Comparison of ENCODE assay signal across 20 cellular contexts in genomic region chr6:31697555-31697954, GRCh38. TPM values are rescaled to one million over a fixed set of nuclear protein-coding genes. Genes with fewer than 3 reads are reported as not detected.
DNase-seq lines count a peak whose midpoint lies in the region; ATAC-seq, FAIRE-seq and TF ChIP-seq lines count a peak whose summit lies in the region.
"Had no signal": no experiment of that assay in that cellular context is flagged by ENCODE, and none has a peak within 500 bp of the region (broad histone marks: within the 10 kb centered on the region; RNA-seq: fewer than 3 reads in every experiment).

No MANE protein-coding gene starts in this region.

- ATAC-seq in activated CD4-positive, alpha-beta T cell treated with anti-CD3 and anti-CD28 coated beads for 36 hours = peak; percentile 70
- ATAC-seq in GM12878 = peak; percentile 22; the same call in 2 of the 3 replicates
- no peak for ATAC-seq in aorta (ENCODE audit: low FRiP score)

- H3K9me3 ChIP-seq in GM12878 (replicated peaks; ENCODE audit: control insufficient read depth, insufficient read depth, low read length) (no peaks in the 10 kb centered on the region), aorta (ENCODE audit: control insufficient read depth, low read length) (no peaks in the 10 kb centered on the region)
- H3K9me3 ChIP-seq: ovary had no signal

- H3K4me1 ChIP-seq in KMS-11 (ENCODE audit: low read depth, poor library complexity, severe bottlenecking) (peaks cover 22% of the 10 kb centered on the region), GM12878 (ENCODE audit: control insufficient read depth, insufficient read depth, low read length) (peaks cover 9% of the 10 kb centered on the region; the same call in 1 of the 2 replicates), aorta (ENCODE audit: control insufficient read depth in 1 of 2, insufficient read depth in 2 of 2, low read length in 2 of 2) (no peaks in the 10 kb centered on the region)

- H2AFZ ChIP-seq in KMS-11 (ENCODE audit: low read depth) (no peak overlapping the region), GM12878 (ENCODE audit: control insufficient read depth, low read depth, low read length) (no peak overlapping the region)

- POLR2A ChIA-PET in activated CD4-positive, alpha-beta T cell treated with anti-CD3 and anti-CD28 coated beads for 36 hours (lab: Charles Lee) = no interaction called here
- POLR2A ChIA-PET in GM12878 (lab: Charles Lee) = interaction anchor here (0.7 kb wide), 1 partner anchor 33 kb away, joined by 3 read pairs; no protein-coding TSS in a partner anchor

- H3K79me2 ChIP-seq in KMS-11 (ENCODE audit: insufficient read depth, low read depth) (peaks cover 10% of the 10 kb centered on the region; the same call in 1 of the 2 replicates), GM12878 (ENCODE audit: control insufficient read depth, insufficient read depth, low read length) (peaks cover 14% of the 10 kb centered on the region)

- H3K9ac ChIP-seq in KMS-11 = no peak overlapping the region
- no peak overlapping the region for H3K9ac ChIP-seq in GM12878 (ENCODE audit: control insufficient read depth, insufficient read depth, low read length)

- H3K27me3 Mint-ChIP-seq in activated CD4-positive, alpha-beta T cell treated with anti-CD3 and anti-CD28 coated beads for 36 hours = no peaks in the 10 kb centered on the region
- peaks cover 2% of the 10 kb centered on the region for H3K27me3 Mint-ChIP-seq in nephron progenitor cell (ENCODE audit: low read depth, poor library complexity)

- H3K4me3 ChIP-seq in KMS-11 (IDR thresholded peaks at IDR 0.05; ENCODE audit: insufficient read depth, low read depth, low read length) (no peak overlapping the region), GM12878 (no peak overlapping the region), aorta (ENCODE audit: low read length in 2 of 2) (no peak overlapping the region)
- H3K4me3 ChIP-seq: lung, ovary had no signal

- SMC1A ChIA-PET in GM12878 (lab: Charles Lee; ENCODE audit: uncharacterized antibody, unreplicated experiment) = no interaction called here

- no peaks in the 10 kb centered on the region for H3K9me3 Mint-ChIP-seq in activated CD4-positive, alpha-beta T cell treated with anti-CD3 and anti-CD28 coated beads for 36 hours (ENCODE audit: low read depth)
- no peaks in the 10 kb centered on the region for H3K9me3 Mint-ChIP-seq in nephron progenitor cell

- FAIRE-seq in GM12878 (lab: Jason Lieb, UNC) = no peak
- FAIRE-seq: GM12891 had no signal

- TF ChIP-seq RAD21 in GM12878 (IDR thresholded peaks at IDR 0.05; ENCODE audit: insufficient read depth, low read depth, low read length) = no peak

- no peak for TF ChIP-seq CTCF in KMS-11 (conservative IDR thresholded peaks at IDR 0.05; ENCODE audit: low read depth, low read length)
- no peak for TF ChIP-seq CTCF in GM12878 (IDR thresholded peaks at IDR 0.05 in 2 of 3, conservative IDR thresholded peaks at IDR 0.05 in 1 of 3; ENCODE audit: control insufficient read depth in 2 of 3, extremely low read depth in 1 of 3, insufficient read depth in 1 of 3, low read depth in 3 of 3, low read length in 3 of 3)
- TF ChIP-seq CTCF in nephron progenitor cell (IDR thresholded peaks at IDR 0.05) = no peak

- TSS peak; percentile 20 for BruUV-seq in GM12878 (replicated peaks; lab: Mats Ljungman, UMichigan)

- RAD21 ChIA-PET in GM12878 (lab: Charles Lee; ENCODE audit: unreplicated experiment) = interaction anchor here (0.6 kb wide), 1 partner anchor 191 kb away, joined by 4 read pairs; no protein-coding TSS in a partner anchor

- intact Hi-C loops in activated CD4-positive, alpha-beta T cell treated with anti-CD3 and anti-CD28 coated beads for 36 hours (cut with DNase I, micrococcal nuclease) = no loop called here
- intact Hi-C loops in GM12878 (cut with micrococcal nuclease; ENCODE audit: unreplicated experiment) (no loop called here), aorta (cut with DNase I) (loop anchor here in 1 of 2 donors (10.0 kb wide), 1 partner anchor 187 kb away; no protein-coding TSS in a partner anchor)

- H3K36me3 Mint-ChIP-seq in activated CD4-positive, alpha-beta T cell treated with anti-CD3 and anti-CD28 coated beads for 36 hours (ENCODE audit: low read depth) = peaks cover 25% of the 10 kb centered on the region
- peaks cover 50% of the 10 kb centered on the region for H3K36me3 Mint-ChIP-seq in nephron progenitor cell (ENCODE audit: low read depth)

- peak; percentile 34 for DNase-seq in activated CD4-positive, alpha-beta T cell treated with anti-CD3 and anti-CD28 coated beads for 36 hours
- DNase-seq in activated CD4-positive, alpha-beta T cell treated with anti-CD3 and anti-CD28 coated beads, Interleukin-2, amount 50 U/mL, for 48 hours = no peak
- no peak for DNase-seq in GM12878 (ENCODE audit: low read depth, low spot score)
- DNase-seq in nephron progenitor cell = no peak
- DNase-seq in AG08395 (ENCODE audit: low spot score) = no peak
- no peak for DNase-seq in aorta
- no peak for DNase-seq in GM19238 (ENCODE audit: insufficient read length, low spot score)
- DNase-seq: caudate nucleus; DND-41; Kasumi-1; NCI-H1694 treated with DMSO at 0.1 percent for 48 hours; ovary; stimulated activated CD4-positive, alpha-beta T cell treated with anti-CD3 and anti-CD28 coated beads, Interleukin-15, amount 100 ng/mL, for 24 hours had no signal

- H4K20me1 ChIP-seq in KMS-11 (ENCODE audit: insufficient read depth) (no peaks in the 10 kb centered on the region), GM12878 (ENCODE audit: control insufficient read depth, insufficient read depth) (no peaks in the 10 kb centered on the region)

- 16% methylated on average over 3 of the region's 3 CpGs for WGBS in GM12878 (ENCODE audit: insufficient coverage, insufficient replicate concordance, low lambda C conversion rate, missing lambda C conversion rate)
- 33 to 35% methylated on average over 3 of the region's 3 CpGs for WGBS in aorta, 2 donors

- H3K36me3 ChIP-seq in KMS-11 (ENCODE audit: insufficient read depth) (no peaks in the 10 kb centered on the region), GM12878 (ENCODE audit: control insufficient read depth in 2 of 2, insufficient read depth in 2 of 2, low read length in 1 of 2) (peaks cover 8 to 16% of the 10 kb centered on the region in 2 experiments), aorta (ENCODE audit: control insufficient read depth in 1 of 2, insufficient read depth in 2 of 2, low read length in 1 of 2) (peaks cover 0 to 2% of the 10 kb centered on the region in 2 donors)
- H3K36me3 ChIP-seq: ovary had no signal

- H3K27ac ChIP-seq in KMS-11 = peak overlapping the region; percentile 34; the same call in 1 of the 2 replicates
- H3K27ac ChIP-seq in GM12878 (ENCODE audit: control insufficient read depth, insufficient read depth) = no peak overlapping the region
- H3K27ac ChIP-seq in aorta (ENCODE audit: low read depth in 1 of 2, low read length in 2 of 2) = no peak overlapping the region
- H3K27ac ChIP-seq: ovary, VCaP had no signal

- H3K4me3 Mint-ChIP-seq in activated CD4-positive, alpha-beta T cell treated with anti-CD3 and anti-CD28 coated beads for 36 hours = no peak overlapping the region
- H3K4me3 Mint-ChIP-seq in nephron progenitor cell = no peak overlapping the region

- TF ChIP-seq EP300 in GM12878 (IDR thresholded peaks at IDR 0.05; ENCODE audit: borderline replicate concordance in 1 of 2, control insufficient read depth in 1 of 2, low read depth in 2 of 2, low read length in 2 of 2) = no peak

- TF ChIP-seq POLR2A in GM12878 (IDR thresholded peaks at IDR 0.05; ENCODE audit: low read depth, low read length) = no peak

- peak overlapping the region; percentile 80 for H3K27ac Mint-ChIP-seq in activated CD4-positive, alpha-beta T cell treated with anti-CD3 and anti-CD28 coated beads for 36 hours
- H3K27ac Mint-ChIP-seq in nephron progenitor cell = peak overlapping the region; percentile 57

- CTCF ChIA-PET in activated CD4-positive, alpha-beta T cell treated with anti-CD3 and anti-CD28 coated beads for 36 hours (lab: Charles Lee) = interaction anchor here (0.7 to 1.3 kb wide), 3 partner anchors 33 to 134 kb away, joined by 3 read pairs; no protein-coding TSS in a partner anchor
- CTCF ChIA-PET in GM12878 (lab: Yijun Ruan, JAX) = interaction anchor here (0.7 to 2.7 kb wide), 2 partner anchors 72 to 197 kb away, joined by 3 to 8 read pairs; no protein-coding TSS in a partner anchor

- in situ Hi-C loops in GM12878 (cut with MboI) = no loop called here

- peaks cover 30% of the 10 kb centered on the region for H3K4me1 Mint-ChIP-seq in activated CD4-positive, alpha-beta T cell treated with anti-CD3 and anti-CD28 coated beads for 36 hours
- peaks cover 31% of the 10 kb centered on the region for H3K4me1 Mint-ChIP-seq in nephron progenitor cell

- H3K4me2 ChIP-seq in KMS-11 = no peak overlapping the region
- H3K4me2 ChIP-seq in GM12878 (ENCODE audit: control insufficient read depth, insufficient read depth) = no peak overlapping the region

- H3K27me3 ChIP-seq in KMS-11 (ENCODE audit: insufficient read depth, low read depth) = no peaks in the 10 kb centered on the region
- H3K27me3 ChIP-seq in GM12878 (replicated peaks in 1 of 2; ENCODE audit: control insufficient read depth in 2 of 2, insufficient read depth in 2 of 2, low read length in 1 of 2) = no peaks in the 10 kb centered on the region
- H3K27me3 ChIP-seq in aorta (ENCODE audit: control insufficient read depth in 1 of 2, insufficient read depth in 2 of 2, low read length in 1 of 2) = no peaks in the 10 kb centered on the region
- H3K27me3 ChIP-seq: ovary had no signal

RNA-seq across cellular contexts. Expression of gene ABHD16A, which starts 5.6 kb away (rescaled TPM):
- total RNA-seq in activated CD4-positive, alpha-beta T cell treated with anti-CD3 and anti-CD28 coated beads for 36 hours = 10 to 100 TPM; 20.9 to 25.1 TPM
- total RNA-seq in GM12878 (2013; cell fraction: nucleolus; rRNA removed) = 26.8 and 30.9 TPM in 2 replicates
- total RNA-seq in GM12878 (2014; rRNA removed) (35.9 and 38.1 TPM in 2 replicates), GM12878 (2014; rRNA removed; fragmentation: Illumina TruSeq; extraction: Trizol) (20.7 and 21.8 TPM in 2 replicates), GM12878 (2021) (33.7 and 35.6 TPM in 2 replicates), aorta (10 to 100 TPM; 41.8 to 48.1 TPM)
- 10.1 TPM for polyA plus RNA-seq in GM12878 (2011; ENCODE audit: low read depth)
- polyA plus RNA-seq in GM12878 (2011; rRNA removed) (26.1 and 32.1 TPM in 2 replicates), GM12878 (2014; fragmentation: Illumina TruSeq; extraction: Trizol) (16.3 and 20.4 TPM in 2 replicates), GM12878 (2014; fragmentation: Nextera tagmentation; extraction: Ambion mirVana) (10 to 100 TPM in 1 of 2 experiments, 1 to 10 TPM in 1; 7.5 to 14.5 TPM), GM12878 (2014; rRNA removed) (35.6 and 39.5 TPM in 2 replicates), GM12878 (2016; fragmentation: Nextera tagmentation; extraction: Ambion mirVana) (10 to 100 TPM; 41.5 to 43.0 TPM), aorta (10 to 100 TPM; 12.9 to 50.1 TPM)
- 37.6 and 44.3 TPM in 2 replicates for polyA plus RNA-seq in GM12878 (2011; cell fraction: cytosol; rRNA removed)
- 142 and 150 TPM in 2 replicates for polyA plus RNA-seq in GM12878 (2011; cell fraction: nucleus; rRNA removed)
- 22.0 and 24.2 TPM in 2 replicates for polyA plus RNA-seq in GM12878 (2012)
- 40.4 and 51.1 TPM in 2 replicates for polyA minus RNA-seq in GM12878 (2011; rRNA and poly(A)+ RNA removed)
- 11.7 and 16.0 TPM in 2 replicates for polyA minus RNA-seq in GM12878 (2011; cell fraction: cytosol; rRNA and poly(A)+ RNA removed)
- polyA minus RNA-seq in GM12878 (2011; cell fraction: nucleus; rRNA and poly(A)+ RNA removed) = 30.1 and 41.5 TPM in 2 replicates

RNA-seq across cellular contexts. Expression of gene LY6G6F, which starts 9.1 kb away (rescaled TPM):
- not detected for total RNA-seq in activated CD4-positive, alpha-beta T cell treated with anti-CD3 and anti-CD28 coated beads for 36 hours
- total RNA-seq in GM12878 (2013; cell fraction: nucleolus; rRNA removed) = not detected in 2 replicates
- total RNA-seq in GM12878 (2014; rRNA removed) (not detected in 2 replicates), GM12878 (2014; rRNA removed; fragmentation: Illumina TruSeq; extraction: Trizol) (not detected in 2 replicates), GM12878 (2021) (not detected in 2 replicates), aorta (not detected)
- not detected for polyA plus RNA-seq in GM12878 (2011; ENCODE audit: low read depth)
- polyA plus RNA-seq in GM12878 (2011; rRNA removed) (not detected in 2 replicates), GM12878 (2014; fragmentation: Illumina TruSeq; extraction: Trizol) (not detected in 2 replicates), GM12878 (2014; fragmentation: Nextera tagmentation; extraction: Ambion mirVana) (not detected), GM12878 (2014; rRNA removed) (not detected in 2 replicates), GM12878 (2016; fragmentation: Nextera tagmentation; extraction: Ambion mirVana) (not detected), aorta (not detected)
- not detected in 2 replicates for polyA plus RNA-seq in GM12878 (2011; cell fraction: cytosol; rRNA removed)
- not detected in 2 replicates for polyA plus RNA-seq in GM12878 (2011; cell fraction: nucleus; rRNA removed)
- polyA plus RNA-seq in GM12878 (2012) = not detected in 2 replicates
- polyA minus RNA-seq in GM12878 (2011; rRNA and poly(A)+ RNA removed) = not detected in 2 replicates
- not detected in 2 replicates for polyA minus RNA-seq in GM12878 (2011; cell fraction: cytosol; rRNA and poly(A)+ RNA removed)
- polyA minus RNA-seq in GM12878 (2011; cell fraction: nucleus; rRNA and poly(A)+ RNA removed) = not detected in 2 replicates
- total RNA-seq: ovary, SK-MEL-5, ureter had no signal
- polyA plus RNA-seq: esophagus, ovary had no signal

RNA-seq across cellular contexts. Expression of gene LY6G5C, which starts 16.7 kb away (rescaled TPM):
- 1 to 10 TPM; 1.2 to 1.5 TPM for total RNA-seq in activated CD4-positive, alpha-beta T cell treated with anti-CD3 and anti-CD28 coated beads for 36 hours
- total RNA-seq in GM12878 (2013; cell fraction: nucleolus; rRNA removed) = 0.46 TPM in 1 of 2 replicates, not detected in the other
- 0.71 and 1.5 TPM in 2 replicates for total RNA-seq in GM12878 (2014; rRNA removed)
- 0.76 and 0.92 TPM in 2 replicates for total RNA-seq in GM12878 (2014; rRNA removed; fragmentation: Illumina TruSeq; extraction: Trizol)
- total RNA-seq in GM12878 (2021) = 1.7 and 1.8 TPM in 2 replicates
- polyA plus RNA-seq in GM12878 (2011; ENCODE audit: low read depth) = 0.85 TPM
- polyA plus RNA-seq in GM12878 (2011; rRNA removed) = 1.3 and 2.6 TPM in 2 replicates
- polyA plus RNA-seq in GM12878 (2011; cell fraction: cytosol; rRNA removed) = 2.6 and 3.3 TPM in 2 replicates
- 5.9 and 7.5 TPM in 2 replicates for polyA plus RNA-seq in GM12878 (2011; cell fraction: nucleus; rRNA removed)
- 1.1 and 1.7 TPM in 2 replicates for polyA plus RNA-seq in GM12878 (2012)
- 1.7 and 2.5 TPM in 2 replicates for polyA plus RNA-seq in GM12878 (2014; fragmentation: Illumina TruSeq; extraction: Trizol)
- polyA plus RNA-seq in GM12878 (2014; fragmentation: Nextera tagmentation; extraction: Ambion mirVana) = 1 to 10 TPM in 1 of 2 experiments, under 1 TPM in 1; 0.87 to 1.2 TPM
- 0.98 and 1.8 TPM in 2 replicates for polyA plus RNA-seq in GM12878 (2014; rRNA removed)
- polyA plus RNA-seq in GM12878 (2016; fragmentation: Nextera tagmentation; extraction: Ambion mirVana) = 1 to 10 TPM; 4.0 to 6.1 TPM
- 0.66 and 0.72 TPM in 2 replicates for polyA minus RNA-seq in GM12878 (2011; rRNA and poly(A)+ RNA removed)
- polyA minus RNA-seq in GM12878 (2011; cell fraction: cytosol; rRNA and poly(A)+ RNA removed) = not detected in 2 replicates
- 0.24 and 0.96 TPM in 2 replicates for polyA minus RNA-seq in GM12878 (2011; cell fraction: nucleus; rRNA and poly(A)+ RNA removed)
- total RNA-seq in aorta = 1 to 10 TPM; 1.2 to 3.3 TPM
- polyA plus RNA-seq in aorta = 1 to 10 TPM; 3.3 to 5.9 TPM
- total RNA-seq: SK-MEL-5 had no signal

RNA-seq across cellular contexts. Expression of gene LY6G6D, which starts 17.6 kb away (rescaled TPM):
- total RNA-seq in activated CD4-positive, alpha-beta T cell treated with anti-CD3 and anti-CD28 coated beads for 36 hours = not detected
- total RNA-seq in GM12878 (2013; cell fraction: nucleolus; rRNA removed) = not detected in 2 replicates
- total RNA-seq in GM12878 (2014; rRNA removed) = not detected in 2 replicates
- not detected in 2 replicates for total RNA-seq in GM12878 (2014; rRNA removed; fragmentation: Illumina TruSeq; extraction: Trizol)
- total RNA-seq in GM12878 (2021) = not detected in 2 replicates
- polyA plus RNA-seq in GM12878 (2011; ENCODE audit: low read depth) = not detected
- polyA plus RNA-seq in GM12878 (2011; rRNA removed) = not detected in 2 replicates
- not detected in 2 replicates for polyA plus RNA-seq in GM12878 (2011; cell fraction: cytosol; rRNA removed)
- not detected in 2 replicates for polyA plus RNA-seq in GM12878 (2011; cell fraction: nucleus; rRNA removed)
- not detected in 2 replicates for polyA plus RNA-seq in GM12878 (2012)
- not detected in 2 replicates for polyA plus RNA-seq in GM12878 (2014; fragmentation: Illumina TruSeq; extraction: Trizol)
- polyA plus RNA-seq in GM12878 (2014; fragmentation: Nextera tagmentation; extraction: Ambion mirVana) = not detected
- not detected in 2 replicates for polyA plus RNA-seq in GM12878 (2014; rRNA removed)
- polyA plus RNA-seq in GM12878 (2016; fragmentation: Nextera tagmentation; extraction: Ambion mirVana) = not detected
- polyA minus RNA-seq in GM12878 (2011; rRNA and poly(A)+ RNA removed) = not detected in 2 replicates
- polyA minus RNA-seq in GM12878 (2011; cell fraction: cytosol; rRNA and poly(A)+ RNA removed) = not detected in 2 replicates
- polyA minus RNA-seq in GM12878 (2011; cell fraction: nucleus; rRNA and poly(A)+ RNA removed) = not detected in 2 replicates
- total RNA-seq in aorta = not detected
- polyA plus RNA-seq in aorta = not detected
- total RNA-seq: lung, ovary, SK-MEL-5, ureter had no signal
- polyA plus RNA-seq: lung, ovary had no signal

RNA-seq across cellular contexts. Expression of gene LY6G6C, which starts 24.0 kb away (rescaled TPM):
- total RNA-seq in activated CD4-positive, alpha-beta T cell treated with anti-CD3 and anti-CD28 coated beads for 36 hours = not detected
- not detected in 2 replicates for total RNA-seq in GM12878 (2013; cell fraction: nucleolus; rRNA removed)
- total RNA-seq in GM12878 (2014; rRNA removed) (not detected in 2 replicates), GM12878 (2014; rRNA removed; fragmentation: Illumina TruSeq; extraction: Trizol) (not detected in 2 replicates), GM12878 (2021) (not detected in 2 replicates), aorta (not detected)
- not detected for polyA plus RNA-seq in GM12878 (2011; ENCODE audit: low read depth)
- polyA plus RNA-seq in GM12878 (2011; rRNA removed) (not detected in 2 replicates), GM12878 (2014; fragmentation: Illumina TruSeq; extraction: Trizol) (not detected in 2 replicates), GM12878 (2014; fragmentation: Nextera tagmentation; extraction: Ambion mirVana) (not detected), GM12878 (2014; rRNA removed) (not detected in 2 replicates), GM12878 (2016; fragmentation: Nextera tagmentation; extraction: Ambion mirVana) (not detected), aorta (not detected)
- 0.10 TPM in 1 of 2 replicates, not detected in the other for polyA plus RNA-seq in GM12878 (2011; cell fraction: cytosol; rRNA removed)
- polyA plus RNA-seq in GM12878 (2011; cell fraction: nucleus; rRNA removed) = 0.16 and 0.45 TPM in 2 replicates
- polyA plus RNA-seq in GM12878 (2012) = not detected in 2 replicates
- polyA minus RNA-seq in GM12878 (2011; rRNA and poly(A)+ RNA removed) = 0.21 TPM in 1 of 2 replicates, not detected in the other
- polyA minus RNA-seq in GM12878 (2011; cell fraction: cytosol; rRNA and poly(A)+ RNA removed) = not detected in 2 replicates
- not detected in 2 replicates for polyA minus RNA-seq in GM12878 (2011; cell fraction: nucleus; rRNA and poly(A)+ RNA removed)
- total RNA-seq: lung, SK-MEL-5, ureter had no signal
